In the genomic region with DNA sequence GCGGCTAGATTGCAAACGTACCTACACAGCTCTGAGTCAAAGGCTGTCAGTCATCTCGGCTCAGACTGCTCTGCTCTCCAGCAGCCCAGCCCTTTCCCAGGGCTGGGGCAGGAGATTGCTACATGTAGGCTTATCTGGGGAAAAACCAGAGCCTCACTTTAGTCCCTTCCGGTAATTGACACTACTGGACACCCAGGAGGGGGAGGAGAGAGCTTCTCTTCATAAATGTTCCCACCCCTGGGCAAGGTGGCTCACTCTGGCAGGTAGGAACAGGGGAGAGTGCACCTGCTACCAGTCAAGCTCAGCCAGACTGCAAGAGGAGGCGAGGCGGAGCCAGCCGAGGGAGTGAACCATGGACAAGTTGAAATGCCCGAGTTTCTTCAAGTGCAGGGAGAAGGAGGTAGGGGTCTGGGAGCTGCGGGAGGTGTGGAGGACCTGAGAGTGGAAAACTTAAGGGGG, we compare ENCODE assay signal across 19 cellular contexts. TPM values are rescaled to one million over a fixed set of nuclear protein-coding genes. Genes with fewer than 3 reads are reported as not detected.
DNase-seq lines count a peak whose midpoint lies in the region; ATAC-seq and TF ChIP-seq lines count a peak whose summit lies in the region.
"Had no signal": no experiment of that assay in that cellular context is flagged by ENCODE, and none has a peak within 500 bp of the region (broad histone marks: within the 10 kb centered on the region; RNA-seq: fewer than 3 reads in every experiment).

A gene with protein sequence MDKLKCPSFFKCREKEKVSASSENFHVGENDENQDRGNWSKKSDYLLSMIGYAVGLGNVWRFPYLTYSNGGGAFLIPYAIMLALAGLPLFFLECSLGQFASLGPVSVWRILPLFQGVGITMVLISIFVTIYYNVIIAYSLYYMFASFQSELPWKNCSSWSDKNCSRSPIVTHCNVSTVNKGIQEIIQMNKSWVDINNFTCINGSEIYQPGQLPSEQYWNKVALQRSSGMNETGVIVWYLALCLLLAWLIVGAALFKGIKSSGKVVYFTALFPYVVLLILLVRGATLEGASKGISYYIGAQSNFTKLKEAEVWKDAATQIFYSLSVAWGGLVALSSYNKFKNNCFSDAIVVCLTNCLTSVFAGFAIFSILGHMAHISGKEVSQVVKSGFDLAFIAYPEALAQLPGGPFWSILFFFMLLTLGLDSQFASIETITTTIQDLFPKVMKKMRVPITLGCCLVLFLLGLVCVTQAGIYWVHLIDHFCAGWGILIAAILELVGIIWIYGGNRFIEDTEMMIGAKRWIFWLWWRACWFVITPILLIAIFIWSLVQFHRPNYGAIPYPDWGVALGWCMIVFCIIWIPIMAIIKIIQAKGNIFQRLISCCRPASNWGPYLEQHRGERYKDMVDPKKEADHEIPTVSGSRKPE (plus strand): TSS at position 249 of the 459 bp plus-strand sequence. CDS start 104 bp downstream, at position 353.

- peaks cover 7% of the 10 kb centered on the region; the same call in 1 of the 2 replicates for H3F3A ChIP-seq in PC-9 (ENCODE audit: insufficient read depth, low read depth)

- BruUV-seq in PC-9 (replicated peaks; lab: Mats Ljungman, UMichigan) = no TSS peak

- WGBS in thyroid gland, 2 donors = 25 to 37% methylated on average over 4 to 8 of the region's 9 CpGs

- no peaks in the 10 kb centered on the region for H3K36me3 Mint-ChIP-seq in HFFc6 (ENCODE audit: low read depth)
- H3K36me3 Mint-ChIP-seq: memory B cell, neural progenitor cell had no signal

- DNase-seq in HuH-7.5 (ENCODE audit: low spot score) = peak; percentile 2
- peak; percentile 53 to 84 for DNase-seq in PC-9
- peak; percentile 19 to 36 for DNase-seq in left colon
- peak; percentile 44 to 67 for DNase-seq in thyroid gland
- DNase-seq in occipital lobe (lab: John Stamatoyannopoulos, UW) = no peak
- no peak for DNase-seq in omental fat pad (ENCODE audit: low spot score)
- DNase-seq in HFFc6 = no peak
- DNase-seq: activated CD4-positive, alpha-beta T cell treated with anti-CD3 and anti-CD28 coated beads for 4 hours; activated CD8-positive, alpha-beta memory T cell treated with anti-CD3 and anti-CD28 coated beads, Interleukin-2, amount 50 U/mL, for 48 hours; activated gamma-delta T cell treated with Interleukin-2 at 50 U/mL for 16 hours; amygdala; foreskin fibroblast; H7; NCI-H187; NCI-H524 had no signal

- no peak within 1 kb of the TSS for H3K27ac Mint-ChIP-seq in HFFc6
- H3K27ac Mint-ChIP-seq: memory B cell, neural progenitor cell had no signal

- no peaks in the 10 kb centered on the region for H4K20me1 ChIP-seq in PC-9 (ENCODE audit: insufficient read depth)

- POLR2A ChIA-PET in PC-9 (lab: Charles Lee; ENCODE audit: unreplicated experiment) = interaction anchor here (0.7 kb wide), 1 partner anchor 32 kb away, joined by 4 read pairs; no protein-coding TSS in a partner anchor

- no peaks in the 10 kb centered on the region for H3K9me3 ChIP-seq in PC-9 (ENCODE audit: insufficient read depth, low read depth)
- H3K9me3 ChIP-seq in thyroid gland = no peaks in the 10 kb centered on the region
- H3K9me3 ChIP-seq: right atrium auricular region had no signal

- intact Hi-C loops in PC-9 (cut with micrococcal nuclease; ENCODE audit: unreplicated experiment) = no loop called here
- intact Hi-C loops in left colon (cut with DNase I, micrococcal nuclease) = no loop called here
- intact Hi-C loops in thyroid gland (cut with DNase I) = no loop called here

- no peaks in the 10 kb centered on the region for H3K36me3 ChIP-seq in PC-9 (ENCODE audit: low read depth)
- no peaks in the 10 kb centered on the region for H3K36me3 ChIP-seq in thyroid gland
- H3K36me3 ChIP-seq: neural progenitor cell, right atrium auricular region had no signal

- peaks cover 11% of the 10 kb centered on the region for H3K4me1 ChIP-seq in PC-9 (replicated peaks; ENCODE audit: insufficient read depth)
- H3K4me1 ChIP-seq in thyroid gland = no peaks in the 10 kb centered on the region
- H3K4me1 ChIP-seq: neural progenitor cell, right atrium auricular region had no signal

- CTCF ChIA-PET in PC-9 (lab: Charles Lee) = no interaction called here

- peaks cover 17% of the 10 kb centered on the region; the same call in 1 of the 2 replicates for H3K9me3 Mint-ChIP-seq in HFFc6
- H3K9me3 Mint-ChIP-seq: memory B cell, neural progenitor cell had no signal

- H3K27me3 Mint-ChIP-seq in HFFc6 (ENCODE audit: insufficient read depth) = no peaks in the 10 kb centered on the region
- H3K27me3 Mint-ChIP-seq: memory B cell had no signal

- H3K9me2 ChIP-seq in PC-9 (ENCODE audit: insufficient read depth) = no peaks in the 10 kb centered on the region; the same call in 1 of the 2 replicates

- H3K4me3 ChIP-seq in PC-9 = no peak within 1 kb of the TSS
- no peak within 1 kb of the TSS for H3K4me3 ChIP-seq in thyroid gland (replicated peaks in 1 of 3)
- H3K4me3 ChIP-seq: neural progenitor cell, right atrium auricular region, SK-N-MC had no signal

- H2AFZ ChIP-seq in PC-9 = peak within 1 kb of the TSS; percentile 61
- H2AFZ ChIP-seq: neural progenitor cell had no signal

- H3K27ac ChIP-seq in PC-9 (peak within 1 kb of the TSS; percentile 59), thyroid gland (no peak within 1 kb of the TSS)
- H3K27ac ChIP-seq: neural progenitor cell, right atrium auricular region, SK-N-MC had no signal

- ATAC-seq in left colon = peak; percentile 90
- no peak for ATAC-seq in omental fat pad (ENCODE audit: low FRiP score)

- no peak for TF ChIP-seq CTCF in PC-9 (conservative IDR thresholded peaks at IDR 0.05)
- no peak for TF ChIP-seq CTCF in thyroid gland (IDR thresholded peaks at IDR 0.05)
- no peak for TF ChIP-seq CTCF in omental fat pad (IDR thresholded peaks at IDR 0.05)
- no peak for TF ChIP-seq CTCF in HFFc6 (IDR thresholded peaks at IDR 0.05)

- no peaks in the 10 kb centered on the region for H3K79me2 ChIP-seq in PC-9 (ENCODE audit: low read depth)

- no peaks in the 10 kb centered on the region for H3K4me1 Mint-ChIP-seq in HFFc6 (ENCODE audit: low read depth)
- H3K4me1 Mint-ChIP-seq: memory B cell, neural progenitor cell had no signal

- no peak for TF ChIP-seq POLR2A in thyroid gland (IDR thresholded peaks at IDR 0.05)

- no peaks in the 10 kb centered on the region for H3K27me3 ChIP-seq in PC-9 (ENCODE audit: insufficient read depth, low read depth)
- H3K27me3 ChIP-seq in thyroid gland = no peaks in the 10 kb centered on the region
- H3K27me3 ChIP-seq: neural progenitor cell, right atrium auricular region had no signal

- peak within 1 kb of the TSS; percentile 62 for H3K4me2 ChIP-seq in PC-9
- H3K4me2 ChIP-seq: neural progenitor cell had no signal

- H3K4me3 Mint-ChIP-seq in HFFc6 = no peak within 1 kb of the TSS
- H3K4me3 Mint-ChIP-seq: memory B cell, neural progenitor cell had no signal

RNA-seq across cellular contexts. Expression of the gene that starts here (rescaled TPM):
- total RNA-seq in PC-9 (2021) (0.44 and 0.60 TPM in 2 replicates), left colon (1 to 10 TPM in 1 of 2 donors, under 1 TPM in 1; 0.31 to 2.6 TPM), thyroid gland (under 1 TPM in 1 of 4 donors, not detected in 3; 0.33 TPM), occipital lobe (not detected), omental fat pad (not detected)
- total RNA-seq in HFFc6 (2021; fragmentation: NEBNext Ultra II Directional; extraction: Animal tissue kit (Norgen Biotek cat#: 25700)) = not detected
- total RNA-seq: right atrium auricular region had no signal

Comparison
In these comparisons a context has a peak if more than half of its experiments do, and no peak if none do; other contexts are left out.
1. Peak in DNase-seq, H3K27ac ChIP-seq and H3K4me2 ChIP-seq in PC-9; RNA of the gene not detected or under 1 TPM.
2. Peak in DNase-seq in thyroid gland; RNA of the gene not detected or under 1 TPM.
3. DNase-seq: peak in HuH-7.5 (single experiment) and left colon (2 of 2); none in occipital lobe (single experiment), omental fat pad (single experiment) and HFFc6 (single experiment).